ENCODE assay signal across 16 cellular contexts in genomic region chr17:64131606-64132270, GRCh38. TPM values are rescaled to one million over a fixed set of nuclear protein-coding genes. Genes with fewer than 3 reads are reported as not detected.
DNase-seq lines count a peak whose midpoint lies in the region; ATAC-seq, FAIRE-seq and TF ChIP-seq lines count a peak whose summit lies in the region.
"Had no signal": no experiment of that assay in that cellular context is flagged by ENCODE, and none has a peak within 500 bp of the region (broad histone marks: within the 10 kb centered on the region; RNA-seq: fewer than 3 reads in every experiment).

No MANE protein-coding gene starts in this region.

- DNase-seq in CD8-positive, alpha-beta T cell, result no peak
- DNase-seq in ovary (no peak), HCEC 1CT (no peak), AG20443 (ENCODE audit: low spot score) (no peak), foreskin keratinocyte (no peak), small intestine (no peak)
- DNase-seq: activated CD4-positive, alpha-beta T cell treated with anti-CD3 and anti-CD28 coated beads for 48 hours; activated effector memory CD4-positive, alpha-beta T cell treated with anti-CD3 and anti-CD28 coated beads, Interleukin-2, amount 50 U/mL, for 16 hours; gastrocnemius medialis; KG1; NCI-H1694; NCI-H524 had no signal

- POLR2A ChIA-PET in CD8-positive, alpha-beta T cell (lab: Charles Lee), result interaction anchor here (1.0 to 5.7 kb wide), 8 partner anchors 10 to 112 kb away, joined by 3 to 89 read pairs (median 10); partner anchors contain the start of gene ICAM2

- H3K36me3 ChIP-seq in BLaER1, result no peaks in the 10 kb centered on the region
- H3K36me3 ChIP-seq in CD8-positive, alpha-beta T cell (ENCODE audit: insufficient read depth, low read length), result no peaks in the 10 kb centered on the region
- H3K36me3 ChIP-seq in ovary, result no peaks in the 10 kb centered on the region
- H3K36me3 ChIP-seq in small intestine (ENCODE audit: control insufficient read depth in 2 of 2, insufficient read depth in 2 of 2, low read length in 2 of 2), result no peaks in the 10 kb centered on the region
- H3K36me3 ChIP-seq: gastrocnemius medialis had no signal

- peaks cover 5% of the 10 kb centered on the region for H3K36me3 Mint-ChIP-seq in CD8-positive, alpha-beta T cell
- H3K36me3 Mint-ChIP-seq in activated T-helper 17 cell treated with anti-CD3 and anti-CD28 coated beads, Interleukin-2, amount 50 U/mL, for 72 hours (ENCODE audit: low read depth), result peaks cover 22% of the 10 kb centered on the region

- H4K20me1 ChIP-seq in BLaER1, result peaks cover 30% of the 10 kb centered on the region

- TF ChIP-seq EP300 in ovary (IDR thresholded peaks at IDR 0.05), result no peak

- no peak overlapping the region for H3K4me3 Mint-ChIP-seq in CD8-positive, alpha-beta T cell
- peak overlapping the region; percentile 85 for H3K4me3 Mint-ChIP-seq in activated T-helper 17 cell treated with anti-CD3 and anti-CD28 coated beads, Interleukin-2, amount 50 U/mL, for 72 hours

- WGBS in ovary, 3 donors, result 33 to 34% (median 34%) methylated on average over 5 of the region's 5 CpGs
- WGBS in small intestine, 3 donors, result 80 to 83% (median 82%) methylated on average over 5 of the region's 5 CpGs

- FAIRE-seq in small intestine (lab: Jason Lieb, UNC), result no peak
- FAIRE-seq: bronchial epithelial cell had no signal

- H3K4me1 ChIP-seq in BLaER1 (peaks cover 36% of the 10 kb centered on the region), ovary (ENCODE audit: insufficient read depth) (peaks cover 9% of the 10 kb centered on the region), foreskin keratinocyte (peaks cover 13% of the 10 kb centered on the region), small intestine (ENCODE audit: control insufficient read depth in 2 of 2, insufficient read depth in 1 of 2, low read depth in 1 of 2, low read length in 1 of 2) (peaks cover 0 to 5% of the 10 kb centered on the region in 2 donors)
- H3K4me1 ChIP-seq in CD8-positive, alpha-beta T cell (ENCODE audit: insufficient read depth, low read length), result peaks cover 23% of the 10 kb centered on the region

- no peaks in the 10 kb centered on the region for H3K9me3 Mint-ChIP-seq in CD8-positive, alpha-beta T cell
- no peaks in the 10 kb centered on the region for H3K9me3 Mint-ChIP-seq in activated T-helper 17 cell treated with anti-CD3 and anti-CD28 coated beads, Interleukin-2, amount 50 U/mL, for 72 hours

- H3K4me1 Mint-ChIP-seq in CD8-positive, alpha-beta T cell (ENCODE audit: low read depth), result peaks cover 31% of the 10 kb centered on the region
- H3K4me1 Mint-ChIP-seq in activated T-helper 17 cell treated with anti-CD3 and anti-CD28 coated beads, Interleukin-2, amount 50 U/mL, for 72 hours, result peaks cover 21% of the 10 kb centered on the region

- peak overlapping the region; percentile 95; the same call in 1 of the 2 replicates for H3K4me2 ChIP-seq in BLaER1

- peaks cover 25% of the 10 kb centered on the region for H3K27me3 ChIP-seq in BLaER1
- H3K27me3 ChIP-seq in CD8-positive, alpha-beta T cell (ENCODE audit: insufficient read depth, low read length), result no peaks in the 10 kb centered on the region
- H3K27me3 ChIP-seq in ovary, result no peaks in the 10 kb centered on the region
- H3K27me3 ChIP-seq in foreskin keratinocyte, result no peaks in the 10 kb centered on the region
- H3K27me3 ChIP-seq in small intestine (ENCODE audit: control insufficient read depth in 2 of 2, insufficient read depth in 2 of 2, low read length in 2 of 2), result no peaks in the 10 kb centered on the region
- H3K27me3 ChIP-seq: gastrocnemius medialis had no signal

- H3K27ac ChIP-seq in BLaER1, result no peak overlapping the region
- no peak overlapping the region for H3K27ac ChIP-seq in CD8-positive, alpha-beta T cell (ENCODE audit: low read depth, low read length)
- peak overlapping the region; percentile 74 to 90 for H3K27ac ChIP-seq in ovary
- H3K27ac ChIP-seq in foreskin keratinocyte, result no peak overlapping the region
- H3K27ac ChIP-seq in small intestine (ENCODE audit: low read depth in 1 of 2, low read length in 1 of 2), result peak overlapping the region in 1 of 2 donors; percentile 98
- H3K27ac ChIP-seq: C4-2B had no signal

- H3K4me3 ChIP-seq in BLaER1, result no peak overlapping the region
- no peak overlapping the region for H3K4me3 ChIP-seq in CD8-positive, alpha-beta T cell (ENCODE audit: low read depth, low read length)
- H3K4me3 ChIP-seq in ovary, result no peak overlapping the region
- H3K4me3 ChIP-seq in small intestine (ENCODE audit: low read depth in 1 of 2, low read length in 2 of 2), result no peak overlapping the region

- TF ChIP-seq CTCF in CD8-positive, alpha-beta T cell (IDR thresholded peaks at IDR 0.05), result no peak
- no peak for TF ChIP-seq CTCF in ovary (IDR thresholded peaks at IDR 0.05)
- TF ChIP-seq CTCF in foreskin keratinocyte (conservative IDR thresholded peaks at IDR 0.05), result no peak

- intact Hi-C loops in CD8-positive, alpha-beta T cell (cut with DNase I, micrococcal nuclease), result loop anchor here (2.0 to 5.0 kb wide), 4 partner anchors 65 to 289 kb away; partner anchors contain the start of genes CSHL1 (in 1 of the 2), SMARCD2 (in 1 of the 2) and TEX2 (in 1 of the 2)
- intact Hi-C loops in ovary (cut with DNase I), result loop anchor here (5.0 to 10.0 kb wide), 4 partner anchors 104 to 219 kb away; partner anchors contain the start of genes CSHL1 (in 2 of the 4) and GH1 (in 2 of the 4)

- ATAC-seq in CD8-positive, alpha-beta T cell, result no peak
- no peak for ATAC-seq in activated T-helper 17 cell treated with anti-CD3 and anti-CD28 coated beads, Interleukin-2, amount 50 U/mL, for 72 hours (replicated peaks)
- no peak for ATAC-seq in foreskin keratinocyte
- ATAC-seq: gastrocnemius medialis had no signal

- H3K9ac ChIP-seq in BLaER1, result 0 out of 2 replicates have a peak overlapping the region, but pooled peaks have one; percentile 10

- H3K27me3 Mint-ChIP-seq in CD8-positive, alpha-beta T cell (ENCODE audit: low read depth), result no peaks in the 10 kb centered on the region
- no peaks in the 10 kb centered on the region for H3K27me3 Mint-ChIP-seq in activated T-helper 17 cell treated with anti-CD3 and anti-CD28 coated beads, Interleukin-2, amount 50 U/mL, for 72 hours

- TF ChIP-seq POLR2A in ovary (IDR thresholded peaks at IDR 0.05), result no peak

- peak overlapping the region; percentile 97 for H3K27ac Mint-ChIP-seq in CD8-positive, alpha-beta T cell
- H3K27ac Mint-ChIP-seq in activated T-helper 17 cell treated with anti-CD3 and anti-CD28 coated beads, Interleukin-2, amount 50 U/mL, for 72 hours, result peak overlapping the region; percentile 94

- CTCF ChIA-PET in CD8-positive, alpha-beta T cell (lab: Charles Lee), result interaction anchor here (0.7 to 18.2 kb wide), 18 partner anchors 11 to 220 kb away, joined by 3 to 455 read pairs (median 12); partner anchors contain the start of genes CSHL1, GH1 and ICAM2

- H3K9me3 ChIP-seq in BLaER1 (no peaks in the 10 kb centered on the region), ovary (no peaks in the 10 kb centered on the region), small intestine (ENCODE audit: control insufficient read depth, low read depth) (no peaks in the 10 kb centered on the region)
- no peaks in the 10 kb centered on the region for H3K9me3 ChIP-seq in CD8-positive, alpha-beta T cell (ENCODE audit: low read length)
- H3K9me3 ChIP-seq: gastrocnemius medialis had no signal

RNA-seq across cellular contexts. Expression of gene ERN1, which starts 1.8 kb away (rescaled TPM):
- total RNA-seq in CD8-positive, alpha-beta T cell, result 10 to 100 TPM; 57.1 to 64.0 TPM
- 10 to 100 TPM; 42.2 to 93.3 TPM for total RNA-seq in activated T-helper 17 cell treated with anti-CD3 and anti-CD28 coated beads, Interleukin-2, amount 50 U/mL, for 72 hours
- total RNA-seq in ovary (10 to 100 TPM; 19.6 to 73.4 (median 34.8) TPM), foreskin keratinocyte (5.1 and 5.3 TPM in 2 replicates)
- polyA plus RNA-seq in ovary (10 to 100 TPM in 1 of 2 donors, 1 to 10 TPM in 1; 8.1 to 12.9 TPM), foreskin keratinocyte (1.6 and 1.7 TPM in 2 replicates), small intestine (10 to 100 TPM in 1 of 3 donors, 1 to 10 TPM in 2; 2.2 to 10.3 (median 2.7) TPM)

Comparison
In these comparisons a context has a peak if more than half of its experiments do, and no peak if none do; other contexts are left out.
1. H3K27ac ChIP-seq: peak in ovary (2 of 2); none in BLaER1 (single experiment), CD8-positive, alpha-beta T cell (single experiment) and foreskin keratinocyte (single experiment).